15 cellular contexts compared by ENCODE assay signal in genomic region chr6:170027111-170028043, GRCh38.
DNase-seq lines count a peak whose midpoint lies in the region; ATAC-seq and TF ChIP-seq lines count a peak whose summit lies in the region.
"Had no signal": no experiment of that assay in that cellular context is flagged by ENCODE, and none has a peak within 500 bp of the region (broad histone marks: within the 10 kb centered on the region; RNA-seq: fewer than 3 reads in every experiment).

No MANE protein-coding gene starts in this region.

- no peak overlapping the region for H2BK12ac ChIP-seq in H9 (ENCODE audit: insufficient read length, low read depth, low read length)

- H2BK120ac ChIP-seq in H9 (ENCODE audit: low read depth, low read length, poor library complexity, severe bottlenecking) = no peak overlapping the region

- no peaks in the 10 kb centered on the region for H3K36me3 ChIP-seq in RWPE2 (ENCODE audit: low read depth)
- H3K36me3 ChIP-seq in tibial artery = no peaks in the 10 kb centered on the region
- H3K36me3 ChIP-seq: thoracic aorta had no signal

- H3K23me2 ChIP-seq in H9 (ENCODE audit: insufficient read length, low read depth, low read length, poor library complexity, severe bottlenecking) = no peaks in the 10 kb centered on the region

- H3K18ac ChIP-seq in H9 (ENCODE audit: insufficient read length, low read depth, low read length) = no peak overlapping the region

- TF ChIP-seq CTCF in RWPE2 (IDR thresholded peaks at IDR 0.05; ENCODE audit: poor library complexity, severe bottlenecking) (no peak), tibial artery (IDR thresholded peaks at IDR 0.05) (no peak), H9 (conservative IDR thresholded peaks at IDR 0.05) (no peak)

- no peak overlapping the region for H3K9ac ChIP-seq in H9 (ENCODE audit: extremely low read depth, insufficient read length, low read length)

- no peak overlapping the region for H4K5ac ChIP-seq in H9 (ENCODE audit: insufficient read length, low read depth, low read length)

- no peak overlapping the region for H3K14ac ChIP-seq in H9 (ENCODE audit: insufficient read depth, low read length)

- H4K91ac ChIP-seq in H9 (ENCODE audit: insufficient read length, low read depth, low read length) = no peak overlapping the region

- H2BK20ac ChIP-seq in H9 (ENCODE audit: low read depth, low read length, poor library complexity, severe bottlenecking) = no peak overlapping the region

- TF ChIP-seq POLR2A in erythroblast (IDR thresholded peaks at IDR 0.05; ENCODE audit: low read length) = no peak

- H2BK15ac ChIP-seq in H9 (ENCODE audit: low read depth, low read length) = no peak overlapping the region

- WGBS in H9 (ENCODE audit: extremely low coverage, insufficient read length, low lambda C conversion rate) = no CpG with 5 or more reads among the region's 8 CpGs

- H3K9me3 ChIP-seq in RWPE2 (ENCODE audit: severe bottlenecking) (no peaks in the 10 kb centered on the region), tibial artery (no peaks in the 10 kb centered on the region), H9 (ENCODE audit: control insufficient read depth, low read depth, low read length) (no peaks in the 10 kb centered on the region)
- H3K9me3 ChIP-seq: thoracic aorta had no signal

- no peak for DNase-seq in activated CD4-positive, alpha-beta T cell treated with anti-CD3 and anti-CD28 coated beads, Interleukin-2, amount 10 ng/mL, durations not matched to agents 7 days and 5 days
- DNase-seq in activated CD4-positive, alpha-beta T cell treated with anti-CD3 and anti-CD28 coated beads for 36 hours = no peak
- DNase-seq in RWPE2 (ENCODE audit: low spot score) (peak; percentile 28), islet precursor cell (peak; percentile 48), tibial artery (peak; percentile 8 to 42), H9 (no peak), erythroblast (lab: John Stamatoyannopoulos, UW) (no peak)
- DNase-seq: ACHN; central memory CD4-positive, alpha-beta T cell; GDM1; NCI-H1930 had no signal

- no peak overlapping the region for H3K23ac ChIP-seq in H9 (ENCODE audit: insufficient read length, low read depth, low read length)

- no peak overlapping the region for H4K8ac ChIP-seq in H9 (replicated peaks; ENCODE audit: insufficient read length, low read depth, low read length)

- H3K4me1 ChIP-seq in RWPE2 (ENCODE audit: insufficient read depth, poor library complexity, severe bottlenecking) = peaks cover 19% of the 10 kb centered on the region
- peaks cover 0 to 21% (median 0%) of the 10 kb centered on the region in 4 donors for H3K4me1 ChIP-seq in tibial artery
- H3K4me1 ChIP-seq in H9 (ENCODE audit: insufficient read depth, low read length) = no peaks in the 10 kb centered on the region

- H3K4me3 ChIP-seq in RWPE2 (ENCODE audit: severe bottlenecking) = no peak overlapping the region
- H3K4me3 ChIP-seq in tibial artery = no peak overlapping the region
- H3K4me3 ChIP-seq: thoracic aorta had no signal

- H3K4me1 Mint-ChIP-seq in activated CD4-positive, alpha-beta T cell treated with anti-CD3 and anti-CD28 coated beads, Interleukin-2, amount 10 ng/mL, durations not matched to agents 7 days and 5 days = no peaks in the 10 kb centered on the region
- H3K4me1 Mint-ChIP-seq in activated CD4-positive, alpha-beta T cell treated with anti-CD3 and anti-CD28 coated beads for 36 hours = no peaks in the 10 kb centered on the region
- H3K4me1 Mint-ChIP-seq in H9 = peaks cover 4 to 7% of the 10 kb centered on the region in 2 experiments; a peak in 2 of 4 replicates
- no peaks in the 10 kb centered on the region for H3K4me1 Mint-ChIP-seq in stimulated activated memory B cell treated with anti-CD40 and anti-IgM and Interleukin-4, amounts not matched to agents 10 μg/mL and 1 μg/mL and 100 μg/mL, for 72 hours

- H3K27ac ChIP-seq in RWPE2 (ENCODE audit: poor library complexity, severe bottlenecking) = peak overlapping the region; percentile 86
- no peak overlapping the region for H3K27ac ChIP-seq in tibial artery
- H3K27ac ChIP-seq in H9 (ENCODE audit: insufficient read length, low read depth, low read length) = no peak overlapping the region
- H3K27ac ChIP-seq: HL-60, thoracic aorta had no signal

- no peak overlapping the region for H2AK5ac ChIP-seq in H9 (ENCODE audit: insufficient read length, low read length)

- H3K27me3 Mint-ChIP-seq in activated CD4-positive, alpha-beta T cell treated with anti-CD3 and anti-CD28 coated beads, Interleukin-2, amount 10 ng/mL, durations not matched to agents 7 days and 5 days = peaks cover under 1% of the 10 kb centered on the region
- H3K27me3 Mint-ChIP-seq in activated CD4-positive, alpha-beta T cell treated with anti-CD3 and anti-CD28 coated beads for 36 hours = peaks cover 3% of the 10 kb centered on the region
- H3K27me3 Mint-ChIP-seq in H9 (ENCODE audit: low read depth) = peaks cover 9% of the 10 kb centered on the region
- H3K27me3 Mint-ChIP-seq in stimulated activated memory B cell treated with anti-CD40 and anti-IgM and Interleukin-4, amounts not matched to agents 10 μg/mL and 1 μg/mL and 100 μg/mL, for 72 hours = peaks cover 4% of the 10 kb centered on the region

- no peaks in the 10 kb centered on the region for H3K27me3 ChIP-seq in RWPE2 (ENCODE audit: insufficient read depth, poor library complexity, severe bottlenecking)
- peaks cover 0 to 21% of the 10 kb centered on the region in 2 donors for H3K27me3 ChIP-seq in tibial artery
- H3K27me3 ChIP-seq in H9 (ENCODE audit: insufficient read depth, low read length) = no peaks in the 10 kb centered on the region

- intact Hi-C loops in activated CD4-positive, alpha-beta T cell treated with anti-CD3 and anti-CD28 coated beads for 36 hours (cut with DNase I, micrococcal nuclease) = no loop called here
- intact Hi-C loops in tibial artery (cut with DNase I; ENCODE audit: low total_unique reads) = loop anchor here (5.0 kb wide), 1 partner anchor 140 kb away; no protein-coding TSS in a partner anchor

- no peaks in the 10 kb centered on the region for H4K20me1 ChIP-seq in H9 (ENCODE audit: control insufficient read depth, insufficient read depth, insufficient read length)

- no peak overlapping the region for H3K4ac ChIP-seq in H9 (ENCODE audit: low read depth, low read length)

- no peak overlapping the region for H3K56ac ChIP-seq in H9 (ENCODE audit: insufficient read length, low read depth, low read length)

- no peak overlapping the region for H2BK5ac ChIP-seq in H9 (ENCODE audit: insufficient read length, low read length)

- H3K27ac Mint-ChIP-seq in activated CD4-positive, alpha-beta T cell treated with anti-CD3 and anti-CD28 coated beads, Interleukin-2, amount 10 ng/mL, durations not matched to agents 7 days and 5 days = peak overlapping the region; percentile 14
- H3K27ac Mint-ChIP-seq in activated CD4-positive, alpha-beta T cell treated with anti-CD3 and anti-CD28 coated beads for 36 hours = no peak overlapping the region
- H3K27ac Mint-ChIP-seq in H9 = peak overlapping the region in 1 of 3 experiments; percentile 64; a peak in 2 of 7 replicates
- H3K27ac Mint-ChIP-seq in stimulated activated memory B cell treated with anti-CD40 and anti-IgM and Interleukin-4, amounts not matched to agents 10 μg/mL and 1 μg/mL and 100 μg/mL, for 72 hours = no peak overlapping the region
- H3K27ac Mint-ChIP-seq: progenitor cell of endocrine pancreas had no signal

- CTCF ChIA-PET in activated CD4-positive, alpha-beta T cell treated with anti-CD3 and anti-CD28 coated beads, Interleukin-2, amount 10 ng/mL, durations not matched to agents 7 days and 5 days (lab: Charles Lee) = no interaction called here
- CTCF ChIA-PET in activated CD4-positive, alpha-beta T cell treated with anti-CD3 and anti-CD28 coated beads for 36 hours (lab: Charles Lee) = no interaction called here

- no peaks in the 10 kb centered on the region for H3K9me3 Mint-ChIP-seq in activated CD4-positive, alpha-beta T cell treated with anti-CD3 and anti-CD28 coated beads, Interleukin-2, amount 10 ng/mL, durations not matched to agents 7 days and 5 days
- no peaks in the 10 kb centered on the region for H3K9me3 Mint-ChIP-seq in activated CD4-positive, alpha-beta T cell treated with anti-CD3 and anti-CD28 coated beads for 36 hours (ENCODE audit: low read depth)
- peaks cover 0 to 6% of the 10 kb centered on the region in 2 experiments; a peak in 2 of 5 replicates for H3K9me3 Mint-ChIP-seq in H9
- peaks cover 9% of the 10 kb centered on the region for H3K9me3 Mint-ChIP-seq in stimulated activated memory B cell treated with anti-CD40 and anti-IgM and Interleukin-4, amounts not matched to agents 10 μg/mL and 1 μg/mL and 100 μg/mL, for 72 hours

- no peak overlapping the region for H3K4me2 ChIP-seq in H9 (ENCODE audit: insufficient read depth, insufficient read length, low read length)

- POLR2A ChIA-PET in activated CD4-positive, alpha-beta T cell treated with anti-CD3 and anti-CD28 coated beads, Interleukin-2, amount 10 ng/mL, durations not matched to agents 7 days and 5 days (lab: Charles Lee) = no interaction called here
- POLR2A ChIA-PET in activated CD4-positive, alpha-beta T cell treated with anti-CD3 and anti-CD28 coated beads for 36 hours (lab: Charles Lee) = no interaction called here

- H3K4me3 Mint-ChIP-seq in activated CD4-positive, alpha-beta T cell treated with anti-CD3 and anti-CD28 coated beads, Interleukin-2, amount 10 ng/mL, durations not matched to agents 7 days and 5 days = no peak overlapping the region
- H3K4me3 Mint-ChIP-seq in activated CD4-positive, alpha-beta T cell treated with anti-CD3 and anti-CD28 coated beads for 36 hours = no peak overlapping the region
- no peak overlapping the region for H3K4me3 Mint-ChIP-seq in H9
- no peak overlapping the region for H3K4me3 Mint-ChIP-seq in stimulated activated memory B cell treated with anti-CD40 and anti-IgM and Interleukin-4, amounts not matched to agents 10 μg/mL and 1 μg/mL and 100 μg/mL, for 72 hours

- H3K36me3 Mint-ChIP-seq in activated CD4-positive, alpha-beta T cell treated with anti-CD3 and anti-CD28 coated beads, Interleukin-2, amount 10 ng/mL, durations not matched to agents 7 days and 5 days (ENCODE audit: low read depth) = no peaks in the 10 kb centered on the region
- H3K36me3 Mint-ChIP-seq in activated CD4-positive, alpha-beta T cell treated with anti-CD3 and anti-CD28 coated beads for 36 hours (ENCODE audit: low read depth) = no peaks in the 10 kb centered on the region
- no peaks in the 10 kb centered on the region; a peak in 1 of 7 replicates for H3K36me3 Mint-ChIP-seq in H9 (ENCODE audit: insufficient read depth in 1 of 3, low read depth in 3 of 3)
- H3K36me3 Mint-ChIP-seq in stimulated activated memory B cell treated with anti-CD40 and anti-IgM and Interleukin-4, amounts not matched to agents 10 μg/mL and 1 μg/mL and 100 μg/mL, for 72 hours = no peaks in the 10 kb centered on the region

- no peak overlapping the region for H3T11ph ChIP-seq in H9 (ENCODE audit: low read length)

- H3K79me2 ChIP-seq in H9 (ENCODE audit: insufficient read depth, low read length) = no peaks in the 10 kb centered on the region

- ATAC-seq in activated CD4-positive, alpha-beta T cell treated with anti-CD3 and anti-CD28 coated beads for 36 hours = no peak
- 0 out of 3 replicates have a peak, but pooled peaks have one; percentile 10 for ATAC-seq in RWPE2 (ENCODE audit: low read depth)
- ATAC-seq in stimulated activated memory B cell treated with anti-CD40 and anti-IgM and Interleukin-4, amounts not matched to agents 10 μg/mL and 1 μg/mL and 100 μg/mL, for 72 hours = no peak

- no peaks in the 10 kb centered on the region for H3K79me1 ChIP-seq in H9 (ENCODE audit: insufficient read depth, low read depth, low read length, poor library complexity, severe bottlenecking)

- H2AFZ ChIP-seq in H9 (ENCODE audit: low read length) = no peak overlapping the region

Comparison
In these comparisons a context has a peak if more than half of its experiments do, and no peak if none do; other contexts are left out.
1. DNase-seq: peak in RWPE2 (single experiment), islet precursor cell (single experiment) and tibial artery (2 of 2); none in activated CD4-positive, alpha-beta T cell treated with anti-CD3 and anti-CD28 coated beads, Interleukin-2, amount 10 ng/mL, durations not matched to agents 7 days and 5 days (single experiment), activated CD4-positive, alpha-beta T cell treated with anti-CD3 and anti-CD28 coated beads for 36 hours (single experiment), H9 (single experiment) and erythroblast (0 of 2).